17 cellular contexts compared by ENCODE assay signal in genomic region chr3:35529337-35529736, GRCh38.
DNase-seq lines count a peak whose midpoint lies in the region; ATAC-seq, FAIRE-seq and TF ChIP-seq lines count a peak whose summit lies in the region.
"Had no signal": no experiment of that assay in that cellular context is flagged by ENCODE, and none has a peak within 500 bp of the region (broad histone marks: within the 10 kb centered on the region; RNA-seq: fewer than 3 reads in every experiment).

No MANE protein-coding gene starts in this region.

- H3K4me1 ChIP-seq in Loucy (ENCODE audit: insufficient read depth, low read length, poor library complexity, severe bottlenecking) (peaks cover 5% of the 10 kb centered on the region), right lobe of liver (peaks cover 0 to 32% (median 7%) of the 10 kb centered on the region in 4 donors), kidney (ENCODE audit: control insufficient read depth in 1 of 2, insufficient read depth in 1 of 2, low read depth in 1 of 2, low read length in 2 of 2) (no peaks in the 10 kb centered on the region), PC-3 (ENCODE audit: insufficient read depth, low read length) (no peaks in the 10 kb centered on the region)
- H3K4me1 ChIP-seq: BLaER1 had no signal

- H3K4me2 ChIP-seq in Loucy (ENCODE audit: low read depth, low read length, poor library complexity, severe bottlenecking) = no peak overlapping the region
- no peak overlapping the region for H3K4me2 ChIP-seq in PC-3 (ENCODE audit: low read length)
- H3K4me2 ChIP-seq: BLaER1 had no signal

- no TSS peak for BruUV-seq in PC-3 (replicated peaks; lab: Mats Ljungman, UMichigan)

- H3K9me3 ChIP-seq in Loucy (ENCODE audit: insufficient read depth, low read depth, low read length) (no peaks in the 10 kb centered on the region), right lobe of liver (no peaks in the 10 kb centered on the region), kidney (ENCODE audit: control insufficient read depth in 1 of 2, low read length in 2 of 2) (no peaks in the 10 kb centered on the region), PC-3 (ENCODE audit: low read length) (peaks cover 16% of the 10 kb centered on the region; the same call in 1 of the 2 replicates)
- H3K9me3 ChIP-seq: BLaER1 had no signal

- TF ChIP-seq CTCF in C4-2B (conservative IDR thresholded peaks at IDR 0.05) = peak; percentile 30
- no peak for TF ChIP-seq CTCF in Loucy (conservative IDR thresholded peaks at IDR 0.05; ENCODE audit: low read length)
- peak in 3 of 4 donors; percentile 16 to 36 (median 25) for TF ChIP-seq CTCF in right lobe of liver (IDR thresholded peaks at IDR 0.05)
- TF ChIP-seq CTCF in nephron progenitor cell (IDR thresholded peaks at IDR 0.05) = no peak
- TF ChIP-seq CTCF in kidney (IDR thresholded peaks at IDR 0.05; ENCODE audit: borderline replicate concordance, extremely low read depth, insufficient read depth) = no peak
- no peak for TF ChIP-seq CTCF in PC-3 (conservative IDR thresholded peaks at IDR 0.05; ENCODE audit: low read depth, low read length)

- H3K27me3 ChIP-seq in Loucy (ENCODE audit: insufficient read depth, low read length, poor library complexity, severe bottlenecking) (no peaks in the 10 kb centered on the region), right lobe of liver (no peaks in the 10 kb centered on the region), PC-3 (ENCODE audit: low read length) (no peaks in the 10 kb centered on the region)
- H3K27me3 ChIP-seq: BLaER1 had no signal

- H3K4me3 ChIP-seq in Loucy (ENCODE audit: low read length, poor library complexity, severe bottlenecking) (no peak overlapping the region), right lobe of liver (peak overlapping the region; percentile 14 to 49 (median 42)), kidney (ENCODE audit: low read length in 2 of 2) (peak overlapping the region in 1 of 2 donors; percentile 48), PC-3 (ENCODE audit: low read length) (no peak overlapping the region)
- H3K4me3 ChIP-seq: BLaER1 had no signal

- intact Hi-C loops in right lobe of liver (cut with DNase I) = no loop called here
- intact Hi-C loops in kidney (cut with DNase I) = no loop called here
- intact Hi-C loops in PC-3 (cut with micrococcal nuclease) = no loop called here

- POLR2A ChIA-PET in PC-3 (lab: Charles Lee; ENCODE audit: unreplicated experiment) = no interaction called here

- H2AFZ ChIP-seq in Loucy (ENCODE audit: low read length) (0 out of 2 replicates have a peak overlapping the region, but pooled peaks have one; percentile 32), PC-3 (ENCODE audit: low read length) (no peak overlapping the region)

- DNase-seq in right lobe of liver (no peak), nephron progenitor cell (no peak), kidney (no peak), PC-3 (no peak), kidney glomerular epithelial cell (lab: John Stamatoyannopoulos, UW) (no peak)
- DNase-seq: 8988T; CD8-positive, alpha-beta T cell; DMS79 treated with DMSO at 0.1 percent for 48 hours; GF-D8; GOT3; H7; HFFc6 had no signal

- H3K36me3 ChIP-seq in Loucy (ENCODE audit: insufficient read depth, low read length) = no peaks in the 10 kb centered on the region
- H3K36me3 ChIP-seq in right lobe of liver = no peaks in the 10 kb centered on the region
- H3K36me3 ChIP-seq in kidney (ENCODE audit: control insufficient read depth in 1 of 2, insufficient read depth in 2 of 2, low read length in 2 of 2) = no peaks in the 10 kb centered on the region
- H3K36me3 ChIP-seq in PC-3 (ENCODE audit: low read depth, low read length) = no peaks in the 10 kb centered on the region
- H3K36me3 ChIP-seq: BLaER1 had no signal

- peak; percentile 77 to 89 (median 84) for ATAC-seq in right lobe of liver
- ATAC-seq in PC-3 = no peak
- ATAC-seq: CD8-positive, alpha-beta T cell; HCT116 had no signal

- WGBS in right lobe of liver (ENCODE audit: insufficient coverage, low coverage, low lambda C conversion rate, missing lambda C conversion rate) = 24% methylated on average over 6 of the region's 6 CpGs

- H4K20me1 ChIP-seq in Loucy (ENCODE audit: insufficient read depth, low read length, poor library complexity, severe bottlenecking) = no peaks in the 10 kb centered on the region
- H4K20me1 ChIP-seq in PC-3 (ENCODE audit: low read length) = no peaks in the 10 kb centered on the region
- H4K20me1 ChIP-seq: BLaER1 had no signal

- CTCF ChIA-PET in PC-3 (lab: Charles Lee) = no interaction called here

- FAIRE-seq in kidney (lab: Jason Lieb, UNC) = no peak

- no peak overlapping the region for H3K4me3 Mint-ChIP-seq in nephron progenitor cell
- H3K4me3 Mint-ChIP-seq: CD8-positive, alpha-beta T cell; HFFc6 had no signal

- H3K4me1 Mint-ChIP-seq in nephron progenitor cell = peaks cover 11% of the 10 kb centered on the region

- H3F3A ChIP-seq in Loucy (ENCODE audit: low read depth) (no peaks in the 10 kb centered on the region), PC-3 (ENCODE audit: low read length, unreplicated experiment) (no peaks in the 10 kb centered on the region)

- peak overlapping the region; percentile 1 for H3K27ac Mint-ChIP-seq in nephron progenitor cell
- H3K27ac Mint-ChIP-seq: CD8-positive, alpha-beta T cell; HFFc6 had no signal

- H3K79me2 ChIP-seq in Loucy (ENCODE audit: insufficient read depth, low read length) (no peaks in the 10 kb centered on the region), PC-3 (ENCODE audit: low read length) (no peaks in the 10 kb centered on the region)

- H3K27ac ChIP-seq in C4-2B (no peak overlapping the region), right lobe of liver (peak overlapping the region; percentile 61 to 94 (median 86)), kidney (ENCODE audit: low read depth in 2 of 2, low read length in 2 of 2) (no peak overlapping the region), PC-3 (ENCODE audit: low read length) (no peak overlapping the region)
- H3K27ac ChIP-seq: BLaER1, HL-60 had no signal

- TF ChIP-seq POLR2A in right lobe of liver (IDR thresholded peaks at IDR 0.05) = no peak

- no peaks in the 10 kb centered on the region for H3K9me3 Mint-ChIP-seq in nephron progenitor cell

- no peaks in the 10 kb centered on the region for H3K27me3 Mint-ChIP-seq in nephron progenitor cell (ENCODE audit: low read depth, poor library complexity)

- no peaks in the 10 kb centered on the region for H3K36me3 Mint-ChIP-seq in nephron progenitor cell (ENCODE audit: low read depth)
- H3K36me3 Mint-ChIP-seq: CD8-positive, alpha-beta T cell had no signal

- H3K9ac ChIP-seq in Loucy (ENCODE audit: low read depth, low read length, poor library complexity, severe bottlenecking) (no peak overlapping the region), kidney (ENCODE audit: low read length in 2 of 2) (no peak overlapping the region), PC-3 (ENCODE audit: low read length) (no peak overlapping the region)
- H3K9ac ChIP-seq: BLaER1 had no signal

- H3K9me2 ChIP-seq in Loucy (replicated peaks; ENCODE audit: low read depth, low read length) (no peaks in the 10 kb centered on the region), PC-3 (replicated peaks; ENCODE audit: low read length) (no peaks in the 10 kb centered on the region)

Comparison
In these comparisons a context has a peak if more than half of its experiments do, and no peak if none do; other contexts are left out.
1. H3K27ac ChIP-seq: peak in right lobe of liver (3 of 3); none in C4-2B (single experiment), kidney (0 of 2) and PC-3 (single experiment).
2. CTCF ChIP-seq: peak in C4-2B (single experiment) and right lobe of liver (3 of 4); none in Loucy (single experiment), nephron progenitor cell (single experiment), kidney (single experiment) and PC-3 (single experiment).
3. H3K4me3 ChIP-seq: peak in right lobe of liver (3 of 3); none in Loucy (single experiment) and PC-3 (single experiment).